In genomic region chr16:20483989-20484388, GRCh38 we compare ENCODE assay signal across 1 cellular context.
A peak's percentile ranks its signal among the peaks of the same experiment; 100 is the strongest.
TF ChIP-seq lines count a peak whose summit lies in the region.

No MANE protein-coding gene starts in this region.

TF ChIP-seq in K562, 482 proteins besides CTCF, POLR2A, EP300 and RAD21:
- TF ChIP-seq VEZF1 (CRISPR knock-in tag; IDR thresholded peaks at IDR 0.05), result peak; percentile 39; the same call in 1 of the 2 replicates
- TF ChIP-seq NFE2 (IDR thresholded peaks at IDR 0.05; ENCODE audit: low read depth), result peak; percentile 39
